In the genomic region with DNA sequence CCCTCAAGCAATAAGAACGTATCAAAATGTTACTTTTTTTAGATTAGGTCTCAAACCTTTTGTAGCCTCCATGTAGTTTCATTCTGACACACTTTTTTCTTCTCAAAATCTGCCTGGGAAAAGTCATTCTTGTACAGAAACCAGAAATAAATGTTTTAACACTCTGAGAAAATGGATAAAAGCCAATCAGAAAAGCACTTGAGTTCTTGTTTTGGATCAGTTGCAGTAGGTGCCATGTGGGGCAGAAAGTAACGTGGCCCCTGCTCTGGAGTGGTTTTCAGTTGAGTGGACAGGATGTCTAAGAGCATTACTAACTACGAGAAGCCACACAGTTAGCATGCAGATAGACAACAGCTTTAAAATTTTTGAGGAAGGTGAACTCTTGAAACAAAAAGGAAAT, we compare ENCODE assay signal across 10 cellular contexts. TPM values are rescaled to one million over a fixed set of nuclear protein-coding genes. Genes with fewer than 3 reads are reported as not detected.
DNase-seq lines count a peak whose midpoint lies in the region; ATAC-seq, FAIRE-seq and TF ChIP-seq lines count a peak whose summit lies in the region.
"Had no signal": no experiment of that assay in that cellular context is flagged by ENCODE, and none has a peak within 500 bp of the region (broad histone marks: within the 10 kb centered on the region; RNA-seq: fewer than 3 reads in every experiment).

No MANE protein-coding gene starts in this region.

- H3K27ac ChIP-seq in HL-60 (replicated peaks) = peak overlapping the region; percentile 66
- H3K27ac ChIP-seq: cardiac muscle cell had no signal

- TF ChIP-seq CTCF in HL-60 (IDR thresholded peaks at IDR 0.05; ENCODE audit: insufficient read depth, low read length) = no peak

- H3K27me3 ChIP-seq in HL-60 (ENCODE audit: insufficient read depth, poor library complexity, severe bottlenecking) (no peaks in the 10 kb centered on the region), H7 (ENCODE audit: control insufficient read depth, insufficient read depth, low read length) (no peaks in the 10 kb centered on the region)
- H3K27me3 ChIP-seq: cardiac muscle cell had no signal

- peak; percentile 95 for FAIRE-seq in GM18507 (lab: Jason Lieb, UNC)

- no peaks in the 10 kb centered on the region for H3K36me3 ChIP-seq in H7 (replicated peaks; ENCODE audit: control insufficient read depth, insufficient read depth, low read length)
- H3K36me3 ChIP-seq: cardiac muscle cell had no signal

- DNase-seq in GM18507 (ENCODE audit: extremely low spot score, insufficient read length, low read depth) = peak; percentile 35
- peak in 1 of 2 experiments; percentile 68 for DNase-seq in HL-60 (ENCODE audit: low read depth in 1 of 2, low spot score in 1 of 2)
- DNase-seq in kidney tubule cell (ENCODE audit: low spot score) = peak; percentile 32
- DNase-seq in NCI-H774 (lab: John Stamatoyannopoulos, UW) = no peak
- no peak for DNase-seq in NCI-H187 (lab: John Stamatoyannopoulos, UW)
- DNase-seq in H7 = no peak
- DNase-seq in dedifferentiated amniotic fluid mesenchymal stem cell (ENCODE audit: extremely low spot score) = no peak

- ATAC-seq in GM21515 (IDR thresholded peaks at IDR 0.05; ENCODE audit: unreplicated experiment) = peak; percentile 79

- H3K4me3 ChIP-seq in HL-60 (replicated peaks; ENCODE audit: insufficient read depth, low read length) (no peak overlapping the region), H7 (ENCODE audit: insufficient read depth, low read depth, low read length) (no peak overlapping the region)
- H3K4me3 ChIP-seq: cardiac muscle cell had no signal

RNA-seq across cellular contexts. Expression of gene GPR183, which starts 19.1 kb away (rescaled TPM):
- not detected in 2 replicates for total RNA-seq in H7 (2014; rRNA removed; shearing (Covaris generic))
- total RNA-seq: HT1080 had no signal

RNA-seq across cellular contexts. Expression of gene GPR18, which starts 29.9 kb away (rescaled TPM):
- 0.10 TPM in 1 of 2 replicates, not detected in the other for total RNA-seq in H7 (2014; rRNA removed; shearing (Covaris generic))
- total RNA-seq: cardiac muscle cell, HT1080 had no signal

Comparison
In these comparisons a context has a peak if more than half of its experiments do, and no peak if none do; other contexts are left out.
1. DNase-seq: peak in GM18507 (single experiment) and kidney tubule cell (single experiment); none in NCI-H774 (single experiment), NCI-H187 (0 of 2), H7 (single experiment) and dedifferentiated amniotic fluid mesenchymal stem cell (single experiment).